Comparison of ENCODE assay signal across 1 cellular context in the genomic region with DNA sequence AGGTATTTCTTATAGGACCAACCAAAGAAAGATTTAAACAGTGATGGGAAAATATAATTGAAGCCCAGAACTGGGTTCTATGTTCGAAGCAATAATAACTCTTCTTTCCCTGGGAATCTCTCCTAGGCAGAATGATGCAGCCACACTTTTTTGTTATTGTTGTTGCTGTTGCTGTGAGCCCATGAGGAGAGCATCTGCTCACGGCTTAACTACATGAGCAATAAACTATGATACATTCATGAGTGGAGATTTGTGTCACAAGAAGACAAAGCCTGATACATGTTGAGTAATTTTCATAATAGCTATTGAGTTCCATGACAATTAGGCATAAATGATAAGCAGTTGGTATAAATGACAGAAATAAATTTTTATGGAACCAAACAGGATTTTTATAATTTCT.
A peak's percentile ranks its signal among the peaks of the same experiment; 100 is the strongest.
TF ChIP-seq lines count a peak whose summit lies in the region.

No MANE protein-coding gene starts in this region.

TF ChIP-seq in IMR-90, 13 proteins besides CTCF, POLR2A, EP300 and RAD21 (continued from another document):
- TF ChIP-seq, protein P1, sequence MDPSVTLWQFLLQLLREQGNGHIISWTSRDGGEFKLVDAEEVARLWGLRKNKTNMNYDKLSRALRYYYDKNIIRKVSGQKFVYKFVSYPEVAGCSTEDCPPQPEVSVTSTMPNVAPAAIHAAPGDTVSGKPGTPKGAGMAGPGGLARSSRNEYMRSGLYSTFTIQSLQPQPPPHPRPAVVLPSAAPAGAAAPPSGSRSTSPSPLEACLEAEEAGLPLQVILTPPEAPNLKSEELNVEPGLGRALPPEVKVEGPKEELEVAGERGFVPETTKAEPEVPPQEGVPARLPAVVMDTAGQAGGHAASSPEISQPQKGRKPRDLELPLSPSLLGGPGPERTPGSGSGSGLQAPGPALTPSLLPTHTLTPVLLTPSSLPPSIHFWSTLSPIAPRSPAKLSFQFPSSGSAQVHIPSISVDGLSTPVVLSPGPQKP (IDR thresholded peaks at IDR 0.05; ENCODE audit: borderline replicate concordance, low read depth, low read length) = no peak
- TF ChIP-seq NFE2L2 (IDR thresholded peaks at IDR 0.05; ENCODE audit: low read depth, low read length) = no peak
- TF ChIP-seq MAFK (IDR thresholded peaks at IDR 0.05; ENCODE audit: low read depth, low read length) = no peak
- TF ChIP-seq CHD1 (IDR thresholded peaks at IDR 0.05; ENCODE audit: low read depth, low read length) = no peak
- TF ChIP-seq MXI1 (IDR thresholded peaks at IDR 0.05; ENCODE audit: borderline replicate concordance, low read depth, low read length) = 0 out of 2 replicates have a peak, but pooled peaks have one; percentile 38
- peak; percentile 89 for TF ChIP-seq CEBPB (IDR thresholded peaks at IDR 0.05; ENCODE audit: low read depth, low read length)
- 0 out of 2 replicates have a peak, but pooled peaks have one; percentile 22 for TF ChIP-seq SMC3 (IDR thresholded peaks at IDR 0.05; ENCODE audit: low read depth, low read length)
- TF ChIP-seq RCOR1 (IDR thresholded peaks at IDR 0.05; ENCODE audit: insufficient replicate concordance, low read length) = no peak
- TF ChIP-seq FOS (IDR thresholded peaks at IDR 0.05; ENCODE audit: low read depth, low read length) = peak; percentile 74
